ENCODE assay signal across 24 cellular contexts in the genomic region with DNA sequence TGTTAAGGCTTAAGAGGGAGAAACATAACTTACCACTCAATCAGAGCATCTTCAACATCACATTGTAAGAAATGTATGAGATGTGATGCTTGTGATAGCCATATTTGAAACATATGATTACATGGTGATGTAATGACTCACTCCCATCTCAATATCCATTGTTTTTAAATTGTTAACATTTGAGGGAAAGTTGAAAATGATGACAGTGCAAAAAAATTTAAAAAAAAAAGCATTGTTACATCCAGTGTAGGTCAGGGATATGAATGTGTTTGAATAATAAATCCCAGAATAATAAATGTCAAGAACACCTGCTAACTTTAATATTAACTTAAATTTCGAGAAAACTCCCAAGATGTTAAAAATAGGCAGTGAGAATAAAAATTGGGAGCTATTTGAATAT. TPM values are rescaled to one million over a fixed set of nuclear protein-coding genes. Genes with fewer than 3 reads are reported as not detected.
"Had no signal": no experiment of that assay in that cellular context is flagged by ENCODE, and none has a peak within 500 bp of the region (broad histone marks: within the 10 kb centered on the region; RNA-seq: fewer than 3 reads in every experiment).

No MANE protein-coding gene starts in this region.

- DNase-seq: activated CD4-positive, alpha-beta T cell treated with anti-CD3 and anti-CD28 coated beads for 4 hours; activated CD4-positive, alpha-beta T cell treated with anti-CD3 and anti-CD28 coated beads, Interleukin-2, amount 50 U/mL, for 4 hours; activated CD8-positive, alpha-beta memory T cell treated with anti-CD3 and anti-CD28 coated beads, Interleukin-2, amount 10 ng/mL, durations not matched to agents 7 days and 5 days; activated effector memory CD4-positive, alpha-beta T cell treated with Interleukin-2 at 50 U/mL for 16 hours; activated naive CD4-positive, alpha-beta T cell; activated T-cell treated with anti-CD3 and anti-CD28 coated beads, Interleukin-2, amount 50 U/mL, for 24 hours; aorta; caudate nucleus; NCI-H1048; NCI-H146; NCI-H187 treated with DMSO at 0.1 percent for 48 hours; NCI-H2081 treated with DMSO at 0.1 percent for 48 hours; NCI-H226; NCI-H526; SHP77 had no signal

- H3K27me3 ChIP-seq: breast epithelium had no signal

- H3K4me1 Mint-ChIP-seq: activated CD8-positive, alpha-beta memory T cell treated with anti-CD3 and anti-CD28 coated beads, Interleukin-2, amount 10 ng/mL, durations not matched to agents 7 days and 5 days; activated naive CD4-positive, alpha-beta T cell treated with anti-CD3 and anti-CD28 coated beads, Interleukin-2, amount 50 U/mL, for 24 hours had no signal

- H3K4me1 ChIP-seq: breast epithelium, SJSA1 had no signal

- H3K4me3 Mint-ChIP-seq: activated CD8-positive, alpha-beta memory T cell treated with anti-CD3 and anti-CD28 coated beads, Interleukin-2, amount 10 ng/mL, durations not matched to agents 7 days and 5 days; activated naive CD4-positive, alpha-beta T cell treated with anti-CD3 and anti-CD28 coated beads, Interleukin-2, amount 50 U/mL, for 24 hours; activated T-cell treated with anti-CD3 and anti-CD28 coated beads, Interleukin-2, amount 50 U/mL, for 24 hours; activated T-helper 1 cell treated with anti-CD3 and anti-CD28 coated beads, Interleukin-12 subunit alpha, Interleukin-12 subunit beta, Interleukin-2, Interleukin-4 antibody, amounts not matched to agents 30 ng/mL and 10 ng/mL and 1 ng/mL, durations not matched to agents 14 hours and 24 hours and 36 hours; T-helper 1 cell treated with Interleukin-12 subunit alpha and Interleukin-12 subunit beta and Interleukin-4 antibody, amounts not matched to agents 30 μg/mL and 1 μg/mL, for 36 hours had no signal

- H3K27ac Mint-ChIP-seq: activated CD8-positive, alpha-beta memory T cell treated with anti-CD3 and anti-CD28 coated beads, Interleukin-2, amount 10 ng/mL, durations not matched to agents 7 days and 5 days; activated naive CD4-positive, alpha-beta T cell treated with anti-CD3 and anti-CD28 coated beads, Interleukin-2, amount 50 U/mL, for 24 hours; activated T-cell treated with anti-CD3 and anti-CD28 coated beads, Interleukin-2, amount 50 U/mL, for 24 hours; activated T-helper 1 cell treated with anti-CD3 and anti-CD28 coated beads, Interleukin-12 subunit alpha, Interleukin-12 subunit beta, Interleukin-2, Interleukin-4 antibody, amounts not matched to agents 30 ng/mL and 10 ng/mL and 1 ng/mL, durations not matched to agents 14 hours and 24 hours and 36 hours; T-helper 1 cell treated with Interleukin-12 subunit alpha and Interleukin-12 subunit beta and Interleukin-4 antibody, amounts not matched to agents 30 μg/mL and 1 μg/mL, for 36 hours had no signal

- ATAC-seq: activated CD4-positive, CD25-positive, alpha-beta regulatory T cell treated with anti-CD3 and anti-CD28 coated beads, Interleukin-2, amount 50 U/mL, for 24 hours; activated CD8-positive, alpha-beta memory T cell treated with anti-CD3 and anti-CD28 coated beads, Interleukin-2, amount 10 ng/mL, durations not matched to agents 7 days and 5 days; PC-3; SK-N-SH treated with all-trans-retinoic acid at 6 μM for 48 hours had no signal

- H3K9me3 ChIP-seq: breast epithelium, SJSA1 had no signal

- H3K36me3 ChIP-seq: breast epithelium, SJSA1 had no signal

- H3K4me3 ChIP-seq: breast epithelium, SJSA1 had no signal

- H3K27ac ChIP-seq: breast epithelium, SJSA1 had no signal

- H3K9me3 Mint-ChIP-seq: activated naive CD4-positive, alpha-beta T cell treated with anti-CD3 and anti-CD28 coated beads, Interleukin-2, amount 50 U/mL, for 24 hours; activated T-cell treated with anti-CD3 and anti-CD28 coated beads, Interleukin-2, amount 50 U/mL, for 24 hours; activated T-helper 1 cell treated with anti-CD3 and anti-CD28 coated beads, Interleukin-12 subunit alpha, Interleukin-12 subunit beta, Interleukin-2, Interleukin-4 antibody, amounts not matched to agents 30 ng/mL and 10 ng/mL and 1 ng/mL, durations not matched to agents 14 hours and 24 hours and 36 hours; T-helper 1 cell treated with Interleukin-12 subunit alpha and Interleukin-12 subunit beta and Interleukin-4 antibody, amounts not matched to agents 30 μg/mL and 1 μg/mL, for 36 hours had no signal

- FAIRE-seq: RCC 7860 had no signal

- H3K36me3 Mint-ChIP-seq: activated CD8-positive, alpha-beta memory T cell treated with anti-CD3 and anti-CD28 coated beads, Interleukin-2, amount 10 ng/mL, durations not matched to agents 7 days and 5 days; activated naive CD4-positive, alpha-beta T cell treated with anti-CD3 and anti-CD28 coated beads, Interleukin-2, amount 50 U/mL, for 24 hours had no signal

RNA-seq across cellular contexts. Expression of a gene that starts 6.4 kb away (rescaled TPM):
- total RNA-seq: activated T-helper 1 cell treated with anti-CD3 and anti-CD28 coated beads, Interleukin-12 subunit alpha, Interleukin-12 subunit beta, Interleukin-2, Interleukin-4 antibody, amounts not matched to agents 30 ng/mL and 10 ng/mL and 1 ng/mL, durations not matched to agents 14 hours and 24 hours and 36 hours; SJSA1 had no signal
